In the genomic region with DNA sequence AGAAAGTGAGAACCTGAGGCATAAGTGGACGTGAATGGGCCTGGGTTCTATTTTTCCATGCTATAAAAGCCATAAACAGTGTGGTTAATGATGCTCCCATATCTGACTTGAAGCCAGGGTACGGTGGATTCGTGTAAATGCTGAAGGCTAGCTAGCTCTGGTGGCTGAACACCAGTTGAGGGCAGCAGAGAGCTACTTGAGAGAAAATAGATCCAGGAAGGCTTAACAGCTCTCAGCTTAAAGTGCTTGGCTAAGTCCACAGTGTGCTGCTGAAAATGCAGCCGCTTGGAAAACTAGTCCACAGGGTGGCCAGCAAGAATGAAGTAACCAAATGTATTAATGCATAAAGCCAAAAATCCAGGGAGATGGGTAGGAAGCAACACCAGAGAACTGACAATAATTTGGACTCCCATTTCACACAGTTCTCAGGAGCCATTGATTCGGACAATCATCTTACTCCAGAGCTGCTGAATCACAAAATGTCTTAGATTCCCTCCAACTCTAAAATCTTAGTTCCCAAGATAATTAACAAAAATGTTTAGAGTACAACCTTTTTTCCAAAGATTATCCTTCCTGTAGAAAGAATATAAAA, we compare ENCODE assay signal across 9 cellular contexts. TPM values are rescaled to one million over a fixed set of nuclear protein-coding genes. Genes with fewer than 3 reads are reported as not detected.
A peak's percentile ranks its signal among the peaks of the same experiment; 100 is the strongest.
DNase-seq lines count a peak whose midpoint lies in the region; ATAC-seq and TF ChIP-seq lines count a peak whose summit lies in the region.
"Had no signal": no experiment of that assay in that cellular context is flagged by ENCODE, and none has a peak within 500 bp of the region (broad histone marks: within the 10 kb centered on the region; RNA-seq: fewer than 3 reads in every experiment).

No MANE protein-coding gene starts in this region.

- H2AFZ ChIP-seq in OCI-LY3 (ENCODE audit: low read depth, low read length) (peak overlapping the region; percentile 66), parathyroid adenoma (no peak overlapping the region)

- H4K20me1 ChIP-seq in OCI-LY3 (ENCODE audit: insufficient read depth, low read length): no peaks in the 10 kb centered on the region

- ATAC-seq in GM19025 (IDR thresholded peaks at IDR 0.05; ENCODE audit: low read depth, unreplicated experiment): peak; percentile 61

- H3K27me3 Mint-ChIP-seq in endodermal cell (ENCODE audit: insufficient read depth): peaks cover 41% of the 10 kb centered on the region

- no peak overlapping the region for H3K27ac ChIP-seq in OCI-LY3 (ENCODE audit: low read length)
- no peak overlapping the region for H3K27ac ChIP-seq in endodermal cell (ENCODE audit: low read depth, low read length)
- no peak overlapping the region for H3K27ac ChIP-seq in parathyroid adenoma
- H3K27ac ChIP-seq in sigmoid colon: no peak overlapping the region
- H3K27ac ChIP-seq: neutrophil had no signal

- H3K36me3 ChIP-seq in OCI-LY3 (replicated peaks; ENCODE audit: low read depth, low read length): no peaks in the 10 kb centered on the region
- no peaks in the 10 kb centered on the region for H3K36me3 ChIP-seq in endodermal cell (ENCODE audit: control insufficient read depth, insufficient read depth, low read length)
- no peaks in the 10 kb centered on the region for H3K36me3 ChIP-seq in parathyroid adenoma (ENCODE audit: control insufficient read depth, insufficient read depth, low read length)
- no peaks in the 10 kb centered on the region for H3K36me3 ChIP-seq in sigmoid colon
- H3K36me3 ChIP-seq: neutrophil had no signal

- peaks cover 5% of the 10 kb centered on the region; the same call in 1 of the 2 replicates for H3K4me1 ChIP-seq in OCI-LY3 (ENCODE audit: low read length)
- no peaks in the 10 kb centered on the region for H3K4me1 ChIP-seq in endodermal cell (ENCODE audit: control insufficient read depth, insufficient read depth, low read length)
- H3K4me1 ChIP-seq in parathyroid adenoma: no peaks in the 10 kb centered on the region
- peaks cover 0 to 4% (median 0%) of the 10 kb centered on the region in 4 donors for H3K4me1 ChIP-seq in sigmoid colon

- intact Hi-C loops in sigmoid colon (cut with DNase I): loop anchor here (5.0 to 10.0 kb wide), 3 partner anchors 786 to 1523 kb away; no protein-coding TSS in a partner anchor

- WGBS in endodermal cell (ENCODE audit: insufficient coverage in 1 of 2, insufficient read length in 1 of 2), 2 experiments: 27 to 30% methylated on average over 5 of the region's 5 CpGs
- 23 to 24% methylated on average over 5 of the region's 5 CpGs for WGBS in sigmoid colon, 2 donors

- peaks cover 19% of the 10 kb centered on the region; the same call in 1 of the 2 replicates for H3K27me3 ChIP-seq in OCI-LY3 (ENCODE audit: low read depth, low read length)
- H3K27me3 ChIP-seq in endodermal cell (ENCODE audit: control insufficient read depth, insufficient read depth, low read length, poor library complexity, severe bottlenecking): peaks cover 40% of the 10 kb centered on the region
- no peaks in the 10 kb centered on the region for H3K27me3 ChIP-seq in parathyroid adenoma (ENCODE audit: control insufficient read depth, insufficient read depth, low read length)
- peaks cover 5 to 68% (median 21%) of the 10 kb centered on the region in 3 donors for H3K27me3 ChIP-seq in sigmoid colon

- peaks cover 6% of the 10 kb centered on the region for H3K9me3 Mint-ChIP-seq in endodermal cell

- no peaks in the 10 kb centered on the region for H3K36me3 Mint-ChIP-seq in endodermal cell (ENCODE audit: low read depth)

- peak; percentile 80 for TF ChIP-seq CTCF in OCI-LY3 (IDR thresholded peaks at IDR 0.05; ENCODE audit: low read depth, low read length)
- peak; percentile 86 for TF ChIP-seq CTCF in endodermal cell (conservative IDR thresholded peaks at IDR 0.05)
- peak; percentile 37 for TF ChIP-seq CTCF in parathyroid adenoma (IDR thresholded peaks at IDR 0.05)
- TF ChIP-seq CTCF in sigmoid colon (IDR thresholded peaks at IDR 0.05): peak in 2 of 4 experiments; percentile 21 to 43

- no peaks in the 10 kb centered on the region for H3K79me2 ChIP-seq in OCI-LY3 (ENCODE audit: low read length)
- no peaks in the 10 kb centered on the region for H3K79me2 ChIP-seq in parathyroid adenoma

- TF ChIP-seq EP300 in sigmoid colon (IDR thresholded peaks at IDR 0.05): no peak

- H3K9ac ChIP-seq in OCI-LY3 (ENCODE audit: low read length) (no peak overlapping the region), endodermal cell (ENCODE audit: extremely low read depth, low read length, poor library complexity, severe bottlenecking) (no peak overlapping the region), parathyroid adenoma (no peak overlapping the region)

- TF ChIP-seq POLR2A in sigmoid colon (IDR thresholded peaks at IDR 0.05): no peak

- no peak overlapping the region for H3K4me3 Mint-ChIP-seq in endodermal cell

- H3K9me3 ChIP-seq in OCI-LY3 (ENCODE audit: insufficient read depth, low read length): no peaks in the 10 kb centered on the region
- H3K9me3 ChIP-seq in endodermal cell (ENCODE audit: control insufficient read depth, low read length): peaks cover 10% of the 10 kb centered on the region
- no peaks in the 10 kb centered on the region for H3K9me3 ChIP-seq in parathyroid adenoma (ENCODE audit: control insufficient read depth, low read length)
- peaks cover 0 to 2% (median 0%) of the 10 kb centered on the region in 4 donors for H3K9me3 ChIP-seq in sigmoid colon
- H3K9me3 ChIP-seq: neutrophil had no signal

- H3K27ac Mint-ChIP-seq in endodermal cell: no peak overlapping the region

- peaks cover 5% of the 10 kb centered on the region for H3K4me1 Mint-ChIP-seq in endodermal cell

- DNase-seq in DMS 273 treated with DMSO at 0.1 percent for 48 hours (lab: John Stamatoyannopoulos, UW) (peak; percentile 2), HK-2 (ENCODE audit: unreplicated experiment) (peak; percentile 55), endodermal cell (peak; percentile 88), sigmoid colon (no peak), mesenteric fat pad (ENCODE audit: low spot score) (no peak)

- H3K4me3 ChIP-seq in OCI-LY3 (ENCODE audit: low read length): no peak overlapping the region
- H3K4me3 ChIP-seq in endodermal cell (ENCODE audit: low read length): no peak overlapping the region
- H3K4me3 ChIP-seq in parathyroid adenoma (ENCODE audit: low read depth, low read length): no peak overlapping the region
- no peak overlapping the region for H3K4me3 ChIP-seq in sigmoid colon

- H3K4me2 ChIP-seq in OCI-LY3 (ENCODE audit: low read length) (0 out of 2 replicates have a peak overlapping the region, but pooled peaks have one; percentile 27), parathyroid adenoma (ENCODE audit: low read length) (no peak overlapping the region)

RNA-seq across cellular contexts. Expression of a gene that starts 15.0 kb away (rescaled TPM):
- total RNA-seq in endodermal cell (under 1 TPM; 0.04 to 0.07 TPM), sigmoid colon (not detected), mesenteric fat pad (not detected)
- polyA plus RNA-seq in endodermal cell (2013, experiment 1 of 2): 0.82 TPM
- polyA plus RNA-seq in endodermal cell (2013, experiment 2 of 2): 0.79 TPM
- polyA plus RNA-seq in sigmoid colon: under 1 TPM in 1 of 3 donors, not detected in 2; 0.03 TPM

Comparison
In these comparisons a context has a peak if more than half of its experiments do, and no peak if none do; other contexts are left out.
1. DNase-seq: peak in DMS 273 treated with DMSO at 0.1 percent for 48 hours (single experiment), HK-2 (single experiment) and endodermal cell (single experiment); none in sigmoid colon (single experiment) and mesenteric fat pad (single experiment).